15 cellular contexts compared by ENCODE assay signal in genomic region chr16:81752876-81753227, GRCh38. TPM values are rescaled to one million over a fixed set of nuclear protein-coding genes. Genes with fewer than 3 reads are reported as not detected.
DNase-seq lines count a peak whose midpoint lies in the region; FAIRE-seq and TF ChIP-seq lines count a peak whose summit lies in the region.
"Had no signal": no experiment of that assay in that cellular context is flagged by ENCODE, and none has a peak within 500 bp of the region (broad histone marks: within the 10 kb centered on the region; RNA-seq: fewer than 3 reads in every experiment).

No MANE protein-coding gene starts in this region.

- dilution Hi-C loops in endothelial cell of umbilical vein (cut with MboI; ENCODE audit: extremely low pct_ligation_motif_present, low sequenced_read_pairs): no loop called here

- H3K27ac ChIP-seq in Karpas-422 (ENCODE audit: low read length): peak overlapping the region; percentile 93
- no peak overlapping the region for H3K27ac ChIP-seq in endothelial cell of umbilical vein (ENCODE audit: insufficient read depth, low read depth, low read length)
- H3K27ac ChIP-seq in parathyroid adenoma: peak overlapping the region; percentile 6
- H3K27ac ChIP-seq: PC-9 had no signal

- peaks cover 2 to 6% (median 4%) of the 10 kb centered on the region in 3 donors for H3K27me3 Mint-ChIP-seq in CD14-positive monocyte (ENCODE audit: low read depth in 3 of 3)

- H3K4me3 ChIP-seq in Karpas-422 (ENCODE audit: low read length): peak overlapping the region; percentile 60
- no peak overlapping the region for H3K4me3 ChIP-seq in endothelial cell of umbilical vein (replicated peaks in 1 of 3; ENCODE audit: insufficient read depth in 1 of 3, low read depth in 1 of 3, low read length in 3 of 3)
- no peak overlapping the region for H3K4me3 ChIP-seq in parathyroid adenoma (ENCODE audit: low read depth, low read length)
- H3K4me3 ChIP-seq in MG63: no peak overlapping the region
- H3K4me3 ChIP-seq: coronary artery, PC-9 had no signal

- no peaks in the 10 kb centered on the region for H4K20me1 ChIP-seq in Karpas-422 (ENCODE audit: insufficient read depth, low read depth, low read length)
- no peaks in the 10 kb centered on the region for H4K20me1 ChIP-seq in endothelial cell of umbilical vein (replicated peaks; ENCODE audit: control insufficient read depth, extremely low read depth, insufficient read depth, low read length)

- peaks cover 47% of the 10 kb centered on the region for H3K4me1 ChIP-seq in Karpas-422 (ENCODE audit: low read length)
- H3K4me1 ChIP-seq in endothelial cell of umbilical vein (ENCODE audit: control insufficient read depth, extremely low read depth, insufficient read depth, low read length): peaks cover 18% of the 10 kb centered on the region
- H3K4me1 ChIP-seq in parathyroid adenoma: no peaks in the 10 kb centered on the region

- POLR2A ChIA-PET in endothelial cell of umbilical vein (lab: Charles Lee): no interaction called here

- peaks cover 19% of the 10 kb centered on the region in 2 donors for H3K36me3 Mint-ChIP-seq in CD14-positive monocyte

- no peak for TF ChIP-seq CTCF in CD14-positive monocyte (IDR thresholded peaks at IDR 0.05)
- TF ChIP-seq CTCF in endothelial cell of umbilical vein (IDR thresholded peaks at IDR 0.05; ENCODE audit: extremely low read depth in 1 of 2, insufficient read depth in 1 of 2, low read depth in 1 of 2, low read length in 2 of 2): no peak
- TF ChIP-seq CTCF in parathyroid adenoma (IDR thresholded peaks at IDR 0.05): no peak

- H3K9ac ChIP-seq in Karpas-422 (ENCODE audit: low read length) (peak overlapping the region; percentile 76), endothelial cell of umbilical vein (replicated peaks; ENCODE audit: extremely low read depth, insufficient read depth, low read length) (no peak overlapping the region), parathyroid adenoma (no peak overlapping the region)

- FAIRE-seq in endothelial cell of umbilical vein (lab: Jason Lieb, UNC): no peak

- no peak for TF ChIP-seq POLR2A in endothelial cell of umbilical vein (IDR thresholded peaks at IDR 0.05; ENCODE audit: low read depth, low read length)

- H3K9me1 ChIP-seq in endothelial cell of umbilical vein (replicated peaks; ENCODE audit: control insufficient read depth, extremely low read depth, insufficient read depth, low read length): no peaks in the 10 kb centered on the region

- H2AFZ ChIP-seq in Karpas-422 (ENCODE audit: low read length) (no peak overlapping the region), endothelial cell of umbilical vein (ENCODE audit: low read depth, low read length) (peak overlapping the region; percentile 95), parathyroid adenoma (no peak overlapping the region)
- H2AFZ ChIP-seq: PC-9 had no signal

- BruUV-seq in endothelial cell of umbilical vein (replicated peaks; lab: Mats Ljungman, UMichigan): no TSS peak

- intact Hi-C loops in CD14-positive monocyte (cut with micrococcal nuclease) (no loop called here), endothelial cell of umbilical vein (cut with micrococcal nuclease) (no loop called here)

- peaks cover 61% of the 10 kb centered on the region for H3K4me1 Mint-ChIP-seq in CD14-positive monocyte

- H3K36me3 ChIP-seq in Karpas-422 (ENCODE audit: insufficient read depth, low read length) (peaks cover 19% of the 10 kb centered on the region), endothelial cell of umbilical vein (ENCODE audit: control insufficient read depth in 2 of 2, extremely low read depth in 1 of 2, insufficient read depth in 2 of 2, low read length in 2 of 2) (no peaks in the 10 kb centered on the region), parathyroid adenoma (ENCODE audit: control insufficient read depth, insufficient read depth, low read length) (no peaks in the 10 kb centered on the region), MG63 (no peaks in the 10 kb centered on the region)

- no peak for DNase-seq in CD14-positive monocyte (ENCODE audit: low spot score)
- no peak for DNase-seq in Karpas-422
- DNase-seq in endothelial cell of umbilical vein (ENCODE audit: low read depth, low spot score): no peak
- DNase-seq in DMS 273 (lab: John Stamatoyannopoulos, UW; ENCODE audit: unreplicated experiment): no peak
- no peak for DNase-seq in mucosa of gallbladder (ENCODE audit: low spot score)
- DNase-seq in GOT3 (lab: John Stamatoyannopoulos, UW): no peak
- DNase-seq in MG63: no peak
- DNase-seq: activated CD4-positive, alpha-beta T cell treated with anti-CD3 and anti-CD28 coated beads for 1 hour; DMS 273 treated with DMSO at 0.1 percent for 48 hours; NCI-H1092 treated with DMSO at 0.1 percent for 48 hours; stimulated activated CD4-positive, alpha-beta T cell treated with anti-CD3 and anti-CD28 coated beads, Interleukin-15, amount 100 ng/mL, for 24 hours; T-helper 1 cell had no signal

- H3K9me3 ChIP-seq in Karpas-422 (ENCODE audit: low read length): no peaks in the 10 kb centered on the region
- H3K9me3 ChIP-seq in endothelial cell of umbilical vein (replicated peaks; ENCODE audit: control insufficient read depth, insufficient read depth, low read length): no peaks in the 10 kb centered on the region
- H3K9me3 ChIP-seq in parathyroid adenoma (ENCODE audit: control insufficient read depth, low read length): no peaks in the 10 kb centered on the region
- H3K9me3 ChIP-seq in MG63: no peaks in the 10 kb centered on the region

- H3K27me3 ChIP-seq in Karpas-422 (ENCODE audit: low read length) (no peaks in the 10 kb centered on the region), endothelial cell of umbilical vein (ENCODE audit: control insufficient read depth in 2 of 2, insufficient read depth in 2 of 2, low read length in 2 of 2) (no peaks in the 10 kb centered on the region), parathyroid adenoma (ENCODE audit: control insufficient read depth, insufficient read depth, low read length) (no peaks in the 10 kb centered on the region), MG63 (no peaks in the 10 kb centered on the region)

- CTCF ChIA-PET in endothelial cell of umbilical vein (lab: Charles Lee): interaction anchor here (0.7 to 2.2 kb wide), 4 partner anchors 10 to 261 kb away, joined by 3 to 7 read pairs (median 4); no protein-coding TSS in a partner anchor

- no peak overlapping the region for H3K4me3 Mint-ChIP-seq in CD14-positive monocyte

- peak overlapping the region; percentile 75 for H3K4me2 ChIP-seq in Karpas-422 (ENCODE audit: low read depth, low read length, poor library complexity, severe bottlenecking)
- no peak overlapping the region for H3K4me2 ChIP-seq in endothelial cell of umbilical vein (ENCODE audit: insufficient read depth, low read length)
- no peak overlapping the region for H3K4me2 ChIP-seq in parathyroid adenoma (ENCODE audit: low read length)
- H3K4me2 ChIP-seq: PC-9 had no signal

- peak overlapping the region; percentile 71 to 90 (median 85) for H3K27ac Mint-ChIP-seq in CD14-positive monocyte

- H3K9me3 Mint-ChIP-seq in CD14-positive monocyte: peaks cover 0 to 2% (median 0%) of the 10 kb centered on the region in 7 donors

- peaks cover 62% of the 10 kb centered on the region for H3K79me2 ChIP-seq in Karpas-422 (ENCODE audit: low read length)
- H3K79me2 ChIP-seq in endothelial cell of umbilical vein (ENCODE audit: control insufficient read depth, insufficient read depth, low read length): no peaks in the 10 kb centered on the region
- H3K79me2 ChIP-seq in parathyroid adenoma: no peaks in the 10 kb centered on the region

- no peaks in the 10 kb centered on the region for H3K9me2 ChIP-seq in Karpas-422 (replicated peaks; ENCODE audit: insufficient read depth, low read length)

TF ChIP-seq in endothelial cell of umbilical vein, 7 proteins besides CTCF, POLR2A, EP300 and RAD21:
- no peak for TF ChIP-seq FOS (IDR thresholded peaks at IDR 0.05; ENCODE audit: borderline replicate concordance, insufficient read depth, low read length)
- TF ChIP-seq EZH2 (IDR thresholded peaks at IDR 0.05; ENCODE audit: borderline replicate concordance, low read depth, low read length, severe bottlenecking): no peak

RNA-seq across cellular contexts. Expression of gene PLCG2, which starts 26.2 kb away (rescaled TPM):
- 10 to 100 TPM; 19.5 to 35.5 TPM for polyA plus RNA-seq in CD14-positive monocyte
- total RNA-seq in Karpas-422 (2014; rRNA removed; shearing (Covaris generic); ENCODE audit: low replicate concordance): 574 and 580 TPM in 2 replicates
- 9.6 and 13.6 TPM in 2 replicates for total RNA-seq in endothelial cell of umbilical vein
- polyA plus RNA-seq in endothelial cell of umbilical vein: 9.1 and 10.8 TPM in 2 replicates
- polyA plus RNA-seq in endothelial cell of umbilical vein (2011; cell fraction: cytosol; rRNA removed): 5.2 and 7.0 TPM in 2 replicates
- 31.5 and 32.8 TPM in 2 replicates for polyA plus RNA-seq in endothelial cell of umbilical vein (2011; cell fraction: nucleus; rRNA removed)
- polyA plus RNA-seq in endothelial cell of umbilical vein (2012): 5.4 and 5.8 TPM in 2 replicates
- 18.2 and 31.4 TPM in 2 replicates for polyA minus RNA-seq in endothelial cell of umbilical vein
- 2.6 TPM for polyA minus RNA-seq in endothelial cell of umbilical vein (2011; cell fraction: cytosol; rRNA and poly(A)+ RNA removed)
- polyA minus RNA-seq in endothelial cell of umbilical vein (2011; cell fraction: nucleus; rRNA and poly(A)+ RNA removed): 27.5 and 31.1 TPM in 2 replicates
- total RNA-seq in mucosa of gallbladder: 130 TPM
- total RNA-seq in MG63 (2014; rRNA removed; shearing (Covaris generic); ENCODE audit: low replicate concordance): 0.37 and 1.0 TPM in 2 replicates
